7 cellular contexts compared by ENCODE assay signal in genomic region chr1:204348722-204349121, GRCh38. TPM values are rescaled to one million over a fixed set of nuclear protein-coding genes. Genes with fewer than 3 reads are reported as not detected.
DNase-seq lines count a peak whose midpoint lies in the region; ATAC-seq and TF ChIP-seq lines count a peak whose summit lies in the region.

No MANE protein-coding gene starts in this region.

- H3K27ac Mint-ChIP-seq in type B pancreatic cell (peak overlapping the region; percentile 23), MCF 10A (ENCODE audit: low read depth, unreplicated experiment) (no peak overlapping the region)

- intact Hi-C loops in lower lobe of right lung (cut with DNase I) (no loop called here), MCF 10A (cut with micrococcal nuclease) (no loop called here)

- POLR2A ChIA-PET in MCF 10A (lab: Yijun Ruan, JAX), result interaction anchor here (1.1 kb wide), 1 partner anchor 25 kb away, joined by 3 read pairs; no protein-coding TSS in a partner anchor

- H3K36me3 Mint-ChIP-seq in type B pancreatic cell, result no peaks in the 10 kb centered on the region
- H3K36me3 Mint-ChIP-seq in MCF 10A (ENCODE audit: insufficient read depth, unreplicated experiment), result no peaks in the 10 kb centered on the region

- no peak for TF ChIP-seq CTCF in lower lobe of right lung (IDR thresholded peaks at IDR 0.05)
- TF ChIP-seq CTCF in type B pancreatic cell (conservative IDR thresholded peaks at IDR 0.05), result no peak
- TF ChIP-seq CTCF in MCF 10A (IDR thresholded peaks at IDR 0.05; ENCODE audit: unreplicated experiment), result no peak

- no peaks in the 10 kb centered on the region for H3K36me3 ChIP-seq in lower lobe of right lung

- H3K4me1 ChIP-seq in lower lobe of right lung, result no peaks in the 10 kb centered on the region

- peak overlapping the region; percentile 34 for H3K27ac ChIP-seq in lower lobe of right lung

- H3K9me3 Mint-ChIP-seq in type B pancreatic cell (no peaks in the 10 kb centered on the region), MCF 10A (ENCODE audit: unreplicated experiment) (no peaks in the 10 kb centered on the region)

- H3K27me3 ChIP-seq in lower lobe of right lung (ENCODE audit: low read depth), result no peaks in the 10 kb centered on the region

- ATAC-seq in lower lobe of right lung (peak; percentile 62 to 73), HG03139 (IDR thresholded peaks at IDR 0.05; ENCODE audit: unreplicated experiment) (no peak)

- in situ Hi-C loops in ACHN (cut with HindIII; ENCODE audit: low pct_ligation_motif_present, low pct_unique_long_range_greater_than_20kb, low sequenced_read_pairs), result no loop called here

- H3K4me1 Mint-ChIP-seq in type B pancreatic cell (ENCODE audit: unreplicated experiment) (peaks cover 49% of the 10 kb centered on the region), MCF 10A (ENCODE audit: insufficient read depth, unreplicated experiment) (peaks cover 12% of the 10 kb centered on the region)

- CTCF ChIA-PET in MCF 10A (lab: Yijun Ruan, JAX), result interaction anchor here (0.6 to 8.3 kb wide), 11 partner anchors 13 to 772 kb away, joined by 3 to 114 read pairs (median 7); partner anchors contain the start of gene PLEKHA6

- H3K4me3 ChIP-seq in lower lobe of right lung, result no peak overlapping the region

- BruUV-seq in MCF 10A (replicated peaks; lab: Mats Ljungman, UMichigan), result no TSS peak

- H3K4me3 Mint-ChIP-seq in type B pancreatic cell, result peak overlapping the region; percentile 32
- H3K4me3 Mint-ChIP-seq in MCF 10A (ENCODE audit: unreplicated experiment), result no peak overlapping the region

- H3K27me3 Mint-ChIP-seq in type B pancreatic cell (no peaks in the 10 kb centered on the region), MCF 10A (ENCODE audit: insufficient read depth, unreplicated experiment) (no peaks in the 10 kb centered on the region)

- no peaks in the 10 kb centered on the region for H3K9me3 ChIP-seq in lower lobe of right lung

- DNase-seq in LoVo (ENCODE audit: low spot score) (peak; percentile 8), dermis blood vessel endothelial cell (peak; percentile 45), lower lobe of right lung (peak; percentile 60), type B pancreatic cell (ENCODE audit: extremely low spot score, unreplicated experiment) (no peak), MCF 10A (ENCODE audit: unreplicated experiment) (no peak), ACHN (no peak)

RNA-seq across cellular contexts. Expression of gene PLEKHA6, which starts 11.0 kb away (rescaled TPM):
- 0.51 and 3.5 TPM in 2 replicates for total RNA-seq in dermis blood vessel endothelial cell
- total RNA-seq in lower lobe of right lung, result 7.6 TPM
- 37.8 and 63.1 TPM in 2 replicates for total RNA-seq in type B pancreatic cell (ENCODE audit: low replicate concordance)
- 65.9 and 75.9 TPM in 2 replicates for total RNA-seq in MCF 10A (2022)

Comparison
In these comparisons a context has a peak if more than half of its experiments do, and no peak if none do; other contexts are left out.
1. DNase-seq: peak in LoVo (single experiment), dermis blood vessel endothelial cell (single experiment) and lower lobe of right lung (single experiment); none in type B pancreatic cell (single experiment), MCF 10A (single experiment) and ACHN (single experiment).